Comparison of ENCODE assay signal across 8 cellular contexts in the genomic region with DNA sequence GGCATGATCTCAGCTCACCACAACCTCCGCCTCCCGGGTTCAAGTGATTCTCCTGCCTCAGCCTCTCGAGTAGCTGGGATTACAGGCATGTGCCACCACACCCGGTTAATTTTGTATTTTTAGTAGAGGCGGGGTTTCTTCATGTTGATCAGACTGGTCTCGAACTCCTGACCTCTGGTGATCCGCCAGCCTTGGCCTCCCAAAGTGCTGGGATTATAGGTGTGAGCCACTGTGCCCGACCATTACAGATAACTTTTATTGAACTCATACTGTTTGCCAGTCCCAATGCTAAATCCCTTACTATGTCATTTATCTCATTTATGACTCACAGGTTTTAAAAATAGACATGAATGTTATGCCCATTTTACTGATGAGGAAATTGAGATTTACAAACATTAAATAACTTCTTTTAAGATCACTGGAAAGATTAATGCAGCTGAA.
DNase-seq lines count a peak whose midpoint lies in the region; ATAC-seq, FAIRE-seq and TF ChIP-seq lines count a peak whose summit lies in the region.
"Not testable (repeated sequence)": the region's sequence is repeated elsewhere in the genome, so short reads cannot be mapped to it uniquely, and the experiment has no call there.

No MANE protein-coding gene starts in this region.

- H3K36me3 ChIP-seq in GM23248 (ENCODE audit: low read depth); MG63; hepatocyte (replicated peaks; ENCODE audit: insufficient read depth, low read depth); mucosa of descending colon (ENCODE audit: low read depth); small intestine (ENCODE audit: control insufficient read depth in 2 of 2, insufficient read depth in 2 of 2, low read length in 2 of 2): not testable (repeated sequence)

- H3K4me1 Mint-ChIP-seq in chondrocyte (ENCODE audit: low read depth): peaks cover 41% of the 10 kb centered on the region

- ATAC-seq in mucosa of descending colon: peak; percentile 44

- H3K9me3 Mint-ChIP-seq in chondrocyte (ENCODE audit: low read depth): not testable (repeated sequence)

- not testable (repeated sequence) for H3K27me3 Mint-ChIP-seq in chondrocyte (ENCODE audit: low read depth)

- in situ Hi-C loops in GM23248 (cut with MboI): not testable (repeated sequence)

- peaks cover 24% of the 10 kb centered on the region for H3F3A ChIP-seq in GM23248 (ENCODE audit: insufficient read depth)

- not testable (repeated sequence) for H3K9me3 ChIP-seq in GM23248 (ENCODE audit: low read depth); MG63; hepatocyte (ENCODE audit: low read depth); mucosa of descending colon; small intestine (ENCODE audit: control insufficient read depth, low read depth)

- not testable (repeated sequence) for H3K4me3 Mint-ChIP-seq in chondrocyte (ENCODE audit: unreplicated experiment)

- H3K4me1 ChIP-seq in GM23248 (ENCODE audit: insufficient read depth) (peaks cover 26% of the 10 kb centered on the region), hepatocyte (ENCODE audit: insufficient read depth) (peaks cover 23% of the 10 kb centered on the region), mucosa of descending colon (ENCODE audit: low read depth) (peaks cover 13% of the 10 kb centered on the region)
- not testable (repeated sequence) for H3K4me1 ChIP-seq in small intestine (ENCODE audit: control insufficient read depth in 2 of 2, insufficient read depth in 1 of 2, low read depth in 1 of 2, low read length in 1 of 2)

- H3K36me3 Mint-ChIP-seq in chondrocyte (ENCODE audit: low read depth): not testable (repeated sequence)

- not testable (repeated sequence) for H4K20me1 ChIP-seq in GM23248 (ENCODE audit: insufficient read depth); hepatocyte (ENCODE audit: insufficient read depth, poor library complexity, severe bottlenecking)

- not testable (repeated sequence) for H3K79me2 ChIP-seq in GM23248 (ENCODE audit: insufficient read depth); hepatocyte

- H3K27me3 ChIP-seq in GM23248 (replicated peaks; ENCODE audit: insufficient read depth); MG63; hepatocyte; small intestine (ENCODE audit: control insufficient read depth in 2 of 2, insufficient read depth in 2 of 2, low read length in 2 of 2): not testable (repeated sequence)

- H2AFZ ChIP-seq in GM23248, hepatocyte: not testable (repeated sequence)

- not testable (repeated sequence) for FAIRE-seq in small intestine (lab: Jason Lieb, UNC)

- not testable (repeated sequence) for H3K4me2 ChIP-seq in GM23248 (ENCODE audit: unreplicated experiment)
- H3K4me2 ChIP-seq in hepatocyte: peak overlapping the region; percentile 52

- H3K27ac ChIP-seq in 22Rv1: peak overlapping the region; percentile 100
- not testable (repeated sequence) for H3K27ac ChIP-seq in GM23248
- H3K27ac ChIP-seq in hepatocyte: peak overlapping the region; percentile 86
- H3K27ac ChIP-seq in small intestine (ENCODE audit: low read depth in 1 of 2, low read length in 1 of 2): peak overlapping the region in 1 of 2 donors; percentile 20

- 85 to 89% methylated on average over 8 of the region's 8 CpGs for WGBS in GM23248 (ENCODE audit: low coverage in 1 of 2, low lambda C conversion rate in 2 of 2, missing lambda C conversion rate in 2 of 2), 2 experiments
- WGBS in hepatocyte (ENCODE audit: low lambda C conversion rate, missing lambda C conversion rate): 78% methylated on average over 8 of the region's 8 CpGs
- WGBS in small intestine, 3 donors: 19 to 57% (median 39%) methylated on average over 8 of the region's 8 CpGs

- DNase-seq in GM23248 (peak; percentile 16), MG63 (peak; percentile 18), SIG-M5 treated with dmso at 0.1 percent for 504 hours (lab: John Stamatoyannopoulos, UW; ENCODE audit: unreplicated experiment) (peak; percentile 69), mucosa of descending colon (peak in 2 of 3 donors; percentile 49 to 51), small intestine (peak; percentile 64)
- not testable (repeated sequence) for DNase-seq in chondrocyte (ENCODE audit: low spot score); hepatocyte (ENCODE audit: low spot score)

- intact Hi-C loops in mucosa of descending colon (cut with DNase I, micrococcal nuclease): not testable (repeated sequence)

- not testable (repeated sequence) for H3K9ac ChIP-seq in GM23248

- peak overlapping the region; percentile 17 for H3K27ac Mint-ChIP-seq in chondrocyte (ENCODE audit: unreplicated experiment)

- not testable (repeated sequence) for H3K4me3 ChIP-seq in GM23248; MG63; hepatocyte; mucosa of descending colon; small intestine (ENCODE audit: low read depth in 1 of 2, low read length in 2 of 2)

- not testable (repeated sequence) for H3K9me2 ChIP-seq in GM23248 (ENCODE audit: insufficient read depth); hepatocyte (replicated peaks; ENCODE audit: insufficient read depth)

- not testable (repeated sequence) for TF ChIP-seq CTCF in 22Rv1 (IDR thresholded peaks at IDR 0.05); chondrocyte (IDR thresholded peaks at IDR 0.05); hepatocyte (IDR thresholded peaks at IDR 0.05; ENCODE audit: poor library complexity); mucosa of descending colon (IDR thresholded peaks at IDR 0.05)
